18 cellular contexts compared by ENCODE assay signal in genomic region chr6:90892271-90892670, GRCh38.
"Had no signal": no experiment of that assay in that cellular context is flagged by ENCODE, and none has a peak within 500 bp of the region (broad histone marks: within the 10 kb centered on the region; RNA-seq: fewer than 3 reads in every experiment).

No MANE protein-coding gene starts in this region.

- H3K9me3 Mint-ChIP-seq: activated naive CD8-positive, alpha-beta T cell treated with anti-CD3 and anti-CD28 coated beads for 36 hours; stimulated activated effector memory CD8-positive, alpha-beta T cell treated with anti-CD3 and anti-CD28 coated beads, Interleukin-12 subunit alpha, Interleukin-12 subunit beta, amount 100 ng/mL, for 72 hours had no signal

- H3K4me1 Mint-ChIP-seq: activated naive CD8-positive, alpha-beta T cell treated with anti-CD3 and anti-CD28 coated beads for 36 hours; naive thymus-derived CD4-positive, alpha-beta T cell; stimulated activated effector memory CD8-positive, alpha-beta T cell treated with anti-CD3 and anti-CD28 coated beads, Interleukin-12 subunit alpha, Interleukin-12 subunit beta, amount 100 ng/mL, for 72 hours had no signal

- DNase-seq: activated CD4-positive, alpha-beta T cell treated with anti-CD3 and anti-CD28 coated beads, Interleukin-2, amount 50 U/mL, for 1 hour; activated CD8-positive, alpha-beta memory T cell treated with anti-CD3 and anti-CD28 coated beads for 24 hours; activated gamma-delta T cell treated with Interleukin-2 at 50 U/mL for 16 hours; activated naive CD8-positive, alpha-beta T cell treated with anti-CD3 and anti-CD28 coated beads for 36 hours; amygdala; body of pancreas; central memory CD4-positive, alpha-beta T cell; colonic mucosa; foreskin fibroblast; left ventricle myocardium inferior; mucosa of descending colon; naive thymus-derived CD4-positive, alpha-beta T cell; retina; stimulated activated CD4-positive, alpha-beta T cell treated with anti-CD3 and anti-CD28 coated beads, Interleukin-12 subunit alpha, Interleukin-12 subunit beta, amount 100 ng/mL, for 4 hours; stimulated activated CD4-positive, alpha-beta T cell treated with anti-CD3 and anti-CD28 coated beads, Interleukin-2, amount 100 ng/mL, for 24 hours had no signal

- H3K36me3 ChIP-seq: colonic mucosa, left ventricle myocardium inferior, neutrophil had no signal

- H3K4me1 ChIP-seq: body of pancreas, colonic mucosa, left ventricle myocardium inferior had no signal

- H3K27ac Mint-ChIP-seq: activated naive CD8-positive, alpha-beta T cell treated with anti-CD3 and anti-CD28 coated beads for 36 hours; naive thymus-derived CD4-positive, alpha-beta T cell; stimulated activated effector memory CD8-positive, alpha-beta T cell treated with anti-CD3 and anti-CD28 coated beads, Interleukin-12 subunit alpha, Interleukin-12 subunit beta, amount 100 ng/mL, for 72 hours had no signal

- ATAC-seq: activated CD4-positive, CD25-positive, alpha-beta regulatory T cell treated with anti-CD3 and anti-CD28 coated beads, Interleukin-2, amount 50 U/mL, for 24 hours; body of pancreas; mucosa of descending colon; naive thymus-derived CD4-positive, alpha-beta T cell; stimulated activated effector memory CD8-positive, alpha-beta T cell treated with anti-CD3 and anti-CD28 coated beads, Interleukin-12 subunit alpha, Interleukin-12 subunit beta, amount 100 ng/mL, for 72 hours had no signal

- H3K27ac ChIP-seq: body of pancreas, colonic mucosa, left ventricle myocardium inferior, neutrophil had no signal

- H3K9me3 ChIP-seq: body of pancreas, colonic mucosa, left ventricle myocardium inferior, mucosa of descending colon, neutrophil had no signal

- H3K27me3 ChIP-seq: colonic mucosa, neutrophil had no signal

- H3K4me3 ChIP-seq: body of pancreas, colonic mucosa, left ventricle myocardium inferior, mucosa of descending colon had no signal

- H3K4me3 Mint-ChIP-seq: activated naive CD8-positive, alpha-beta T cell treated with anti-CD3 and anti-CD28 coated beads for 36 hours; naive thymus-derived CD4-positive, alpha-beta T cell; stimulated activated effector memory CD8-positive, alpha-beta T cell treated with anti-CD3 and anti-CD28 coated beads, Interleukin-12 subunit alpha, Interleukin-12 subunit beta, amount 100 ng/mL, for 72 hours had no signal

- H3K36me3 Mint-ChIP-seq: activated naive CD8-positive, alpha-beta T cell treated with anti-CD3 and anti-CD28 coated beads for 36 hours; naive thymus-derived CD4-positive, alpha-beta T cell; stimulated activated effector memory CD8-positive, alpha-beta T cell treated with anti-CD3 and anti-CD28 coated beads, Interleukin-12 subunit alpha, Interleukin-12 subunit beta, amount 100 ng/mL, for 72 hours had no signal
